In genomic region chr1:84190455-84190854, GRCh38 we compare ENCODE assay signal across 40 cellular contexts.
"Had no signal": no experiment of that assay in that cellular context is flagged by ENCODE, and none has a peak within 500 bp of the region (broad histone marks: within the 10 kb centered on the region; RNA-seq: fewer than 3 reads in every experiment).

No MANE protein-coding gene starts in this region.

- DNase-seq: activated effector memory CD4-positive, alpha-beta T cell treated with anti-CD3 and anti-CD28 coated beads, Interleukin-2, amount 50 U/mL, for 16 hours; activated effector memory CD4-positive, alpha-beta T cell treated with Interleukin-2 at 50 U/mL for 16 hours; activated gamma-delta T cell; activated gamma-delta T cell treated with Interleukin-2 at 50 U/mL for 16 hours; activated naive CD4-positive, alpha-beta T cell; activated naive CD4-positive, alpha-beta T cell treated with anti-CD3 and anti-CD28 coated beads for 36 hours; activated naive CD4-positive, alpha-beta T cell treated with anti-CD3 and anti-CD28 coated beads, Interleukin-2, amount 10 ng/mL, durations not matched to agents 7 days and 5 days; activated naive CD4-positive, alpha-beta T cell treated with anti-CD3 and anti-CD28 coated beads, Interleukin-2, amount 50 U/mL, for 16 hours; activated naive CD4-positive, alpha-beta T cell treated with Interleukin-2 at 50 U/mL for 16 hours; activated naive CD8-positive, alpha-beta T cell treated with anti-CD3 and anti-CD28 coated beads for 36 hours; activated naive CD8-positive, alpha-beta T cell treated with anti-CD3 and anti-CD28 coated beads, Interleukin-2, amount 10 ng/mL, durations not matched to agents 7 days and 5 days; activated naive CD8-positive, alpha-beta T cell treated with anti-CD3 and anti-CD28 coated beads, Interleukin-2, amount 50 U/mL, for 24 hours; activated T-cell treated with anti-CD3 and anti-CD28 coated beads, Interleukin-2, amount 50 U/mL, for 1 hour; activated T-cell treated with anti-CD3 and anti-CD28 coated beads, Interleukin-2, amount 50 U/mL, for 24 hours; activated T-cell treated with anti-CD3 and anti-CD28 coated beads, Interleukin-2, amount 50 U/mL, for 4 hours; activated T-cell treated with anti-CD3 and anti-CD28 coated beads, Interleukin-2, amount 50 U/mL, for 48 hours; activated T-cell treated with anti-CD3 and anti-CD28 coated beads, Interleukin-2, amount 50 U/mL, for 72 hours; adrenal gland; amniotic stem cell; amygdala; anterior cingulate cortex; aorta; body of pancreas; brain microvascular endothelial cell; caudate nucleus; central memory CD4-positive, alpha-beta T cell; cerebellar nuclear complex had no signal

- H3K27ac ChIP-seq: adrenal gland, ascending aorta, body of pancreas, brain microvascular endothelial cell, breast epithelium, cardiac muscle cell had no signal

- H3K4me3 ChIP-seq: adrenal gland, ascending aorta, body of pancreas, breast epithelium, cardiac muscle cell had no signal

- H3K27me3 Mint-ChIP-seq: activated naive CD4-positive, alpha-beta T cell treated with anti-CD3 and anti-CD28 coated beads, Interleukin-2, amount 10 ng/mL, durations not matched to agents 7 days and 5 days; activated naive CD4-positive, alpha-beta T cell treated with anti-CD3 and anti-CD28 coated beads, Interleukin-2, amount 50 U/mL, for 24 hours; activated naive CD8-positive, alpha-beta T cell; activated naive CD8-positive, alpha-beta T cell treated with anti-CD3 and anti-CD28 coated beads for 36 hours; activated naive CD8-positive, alpha-beta T cell treated with anti-CD3 and anti-CD28 coated beads, Interleukin-2, amount 10 ng/mL, durations not matched to agents 7 days and 5 days; activated naive CD8-positive, alpha-beta T cell treated with anti-CD3 and anti-CD28 coated beads, Interleukin-2, amount 50 U/mL, for 24 hours; activated T-cell treated with anti-CD3 and anti-CD28 coated beads, Interleukin-2, amount 50 U/mL, for 24 hours; activated T-helper 17 cell treated with anti-CD3 and anti-CD28 coated beads, Interleukin-2, amount 50 U/mL, for 72 hours; brain; central memory CD8-positive, alpha-beta T cell had no signal

- H3K4me1 Mint-ChIP-seq: activated naive CD4-positive, alpha-beta T cell treated with anti-CD3 and anti-CD28 coated beads, Interleukin-2, amount 10 ng/mL, durations not matched to agents 7 days and 5 days; activated naive CD8-positive, alpha-beta T cell treated with anti-CD3 and anti-CD28 coated beads, Interleukin-2, amount 10 ng/mL, durations not matched to agents 7 days and 5 days; activated T-helper 17 cell treated with anti-CD3 and anti-CD28 coated beads, Interleukin-2, amount 50 U/mL, for 72 hours; brain had no signal

- H3K27ac Mint-ChIP-seq: activated naive CD4-positive, alpha-beta T cell treated with anti-CD3 and anti-CD28 coated beads for 36 hours; activated naive CD4-positive, alpha-beta T cell treated with anti-CD3 and anti-CD28 coated beads, Interleukin-2, amount 10 ng/mL, durations not matched to agents 7 days and 5 days; activated naive CD4-positive, alpha-beta T cell treated with anti-CD3 and anti-CD28 coated beads, Interleukin-2, amount 50 U/mL, for 24 hours; activated naive CD4-positive, alpha-beta T cell treated with anti-CD3 and anti-CD28 coated beads, Interleukin-2, amount 50 U/mL, for 72 hours; activated naive CD8-positive, alpha-beta T cell; activated naive CD8-positive, alpha-beta T cell treated with anti-CD3 and anti-CD28 coated beads for 36 hours; activated naive CD8-positive, alpha-beta T cell treated with anti-CD3 and anti-CD28 coated beads, Interleukin-2, amount 10 ng/mL, durations not matched to agents 7 days and 5 days; activated naive CD8-positive, alpha-beta T cell treated with anti-CD3 and anti-CD28 coated beads, Interleukin-2, amount 50 U/mL, for 24 hours; activated T-cell treated with anti-CD3 and anti-CD28 coated beads, Interleukin-2, amount 50 U/mL, for 24 hours; activated T-cell treated with anti-CD3 and anti-CD28 coated beads, Interleukin-2, amount 50 U/mL, for 72 hours; activated T-helper 1 cell treated with anti-CD3 and anti-CD28 coated beads, Interleukin-12 subunit alpha, Interleukin-12 subunit beta, Interleukin-2, Interleukin-4 antibody, amounts not matched to agents 30 ng/mL and 10 ng/mL and 1 ng/mL, durations not matched to agents 14 hours and 24 hours and 36 hours; activated T-helper 17 cell treated with anti-CD3 and anti-CD28 coated beads, Interleukin-2, amount 50 U/mL, for 72 hours; activated T-helper 2 cell treated with anti-CD3 and anti-CD28 coated beads, Interferon-gamma antibody, Interleukin-2, Interleukin-4, amounts not matched to agents 10 μg/mL and 5 μg/mL and 100 μg/mL, durations not matched to agents 14 hours and 24 hours and 36 hours; brain had no signal

- H3K4me1 ChIP-seq: adrenal gland, ascending aorta, body of pancreas, breast epithelium had no signal

- H3K9me3 ChIP-seq: body of pancreas had no signal

- FAIRE-seq: astrocyte, bronchial epithelial cell had no signal

- H3K4me3 Mint-ChIP-seq: activated naive CD4-positive, alpha-beta T cell treated with anti-CD3 and anti-CD28 coated beads for 36 hours; activated naive CD4-positive, alpha-beta T cell treated with anti-CD3 and anti-CD28 coated beads, Interleukin-2, amount 10 ng/mL, durations not matched to agents 7 days and 5 days; activated naive CD4-positive, alpha-beta T cell treated with anti-CD3 and anti-CD28 coated beads, Interleukin-2, amount 50 U/mL, for 24 hours; activated naive CD8-positive, alpha-beta T cell; activated naive CD8-positive, alpha-beta T cell treated with anti-CD3 and anti-CD28 coated beads for 36 hours; activated naive CD8-positive, alpha-beta T cell treated with anti-CD3 and anti-CD28 coated beads, Interleukin-2, amount 10 ng/mL, durations not matched to agents 7 days and 5 days; activated naive CD8-positive, alpha-beta T cell treated with anti-CD3 and anti-CD28 coated beads, Interleukin-2, amount 50 U/mL, for 24 hours; activated T-cell treated with anti-CD3 and anti-CD28 coated beads, Interleukin-2, amount 50 U/mL, for 24 hours; activated T-cell treated with anti-CD3 and anti-CD28 coated beads, Interleukin-2, amount 50 U/mL, for 4 hours; activated T-cell treated with anti-CD3 and anti-CD28 coated beads, Interleukin-2, amount 50 U/mL, for 72 hours; activated T-helper 1 cell treated with anti-CD3 and anti-CD28 coated beads, Interleukin-12 subunit alpha, Interleukin-12 subunit beta, Interleukin-2, Interleukin-4 antibody, amounts not matched to agents 30 ng/mL and 10 ng/mL and 1 ng/mL, durations not matched to agents 14 hours and 24 hours and 36 hours; activated T-helper 17 cell treated with anti-CD3 and anti-CD28 coated beads, Interleukin-2, amount 50 U/mL, for 72 hours; brain; central memory CD8-positive, alpha-beta T cell had no signal

- H3K36me3 ChIP-seq: adrenal gland, brain microvascular endothelial cell, breast epithelium, cardiac muscle cell had no signal
